In genomic region chr10:76324283-76324682, GRCh38 we compare ENCODE assay signal across 13 cellular contexts.
DNase-seq lines count a peak whose midpoint lies in the region; ATAC-seq and TF ChIP-seq lines count a peak whose summit lies in the region.
"Had no signal": no experiment of that assay in that cellular context is flagged by ENCODE, and none has a peak within 500 bp of the region (broad histone marks: within the 10 kb centered on the region; RNA-seq: fewer than 3 reads in every experiment).

No MANE protein-coding gene starts in this region.

- H3K36me3 ChIP-seq in mesenchymal stem cell (ENCODE audit: control insufficient read depth in 1 of 2, insufficient read depth in 2 of 2, low read depth in 1 of 2, low read length in 2 of 2) (no peaks in the 10 kb centered on the region), SK-N-SH (replicated peaks in 1 of 2; ENCODE audit: control insufficient read depth in 1 of 2, insufficient read depth in 2 of 2, low read length in 1 of 2) (no peaks in the 10 kb centered on the region)
- H3K36me3 ChIP-seq: cardiac muscle cell, upper lobe of left lung had no signal

- H3K27me3 Mint-ChIP-seq in endothelial cell (ENCODE audit: unreplicated experiment): peaks cover 2% of the 10 kb centered on the region

- H3F3A ChIP-seq in SK-N-SH (replicated peaks; ENCODE audit: insufficient read depth): peaks cover 3% of the 10 kb centered on the region

- intact Hi-C loops in Right ventricle myocardium inferior (cut with DNase I) (no loop called here), cardiac septum (cut with DNase I) (no loop called here)

- DNase-seq in Right ventricle myocardium inferior (ENCODE audit: missing footprints): peak; percentile 73
- DNase-seq in cardiac septum (ENCODE audit: low spot score): no peak
- peak; percentile 74 for DNase-seq in cerebellar cortex (ENCODE audit: low spot score)
- no peak for DNase-seq in mesenchymal stem cell
- no peak for DNase-seq in H4 (ENCODE audit: low spot score)
- DNase-seq in SK-N-SH: no peak
- no peak for DNase-seq in endothelial cell (ENCODE audit: low spot score)
- DNase-seq: activated CD4-positive, alpha-beta T cell treated with anti-CD3 and anti-CD28 coated beads for 4 hours; DND-41 had no signal

- H3K27me3 ChIP-seq in mesenchymal stem cell (ENCODE audit: control insufficient read depth in 1 of 2, insufficient read depth in 1 of 2, low read length in 2 of 2) (no peaks in the 10 kb centered on the region), SK-N-SH (ENCODE audit: insufficient read depth) (no peaks in the 10 kb centered on the region)
- H3K27me3 ChIP-seq: cardiac muscle cell, upper lobe of left lung had no signal

- TF ChIP-seq CTCF in SK-N-SH (IDR thresholded peaks at IDR 0.05): no peak
- TF ChIP-seq CTCF in endothelial cell (IDR thresholded peaks at IDR 0.05; ENCODE audit: unreplicated experiment): no peak

- peak overlapping the region in 1 of 2 experiments; percentile 6 for H3K23ac ChIP-seq in mesenchymal stem cell (ENCODE audit: low read length in 2 of 2)

- no peaks in the 10 kb centered on the region for H3K4me1 Mint-ChIP-seq in endothelial cell (ENCODE audit: unreplicated experiment)

- H3K4me1 ChIP-seq in mesenchymal stem cell (ENCODE audit: control insufficient read depth, insufficient read depth, low read depth, low read length) (no peaks in the 10 kb centered on the region), SK-N-SH (ENCODE audit: control insufficient read depth in 1 of 2, insufficient read depth in 2 of 2, low read depth in 1 of 2, low read length in 1 of 2) (peaks cover 0 to 4% of the 10 kb centered on the region in 2 experiments; a peak in 1 of 4 replicates)
- H3K4me1 ChIP-seq: upper lobe of left lung had no signal

- WGBS in mesenchymal stem cell: 55% methylated on average over 5 of the region's 6 CpGs
- WGBS in SK-N-SH (ENCODE audit: low lambda C conversion rate): 74% methylated on average over 6 of the region's 6 CpGs

- POLR2A ChIA-PET in SK-N-SH (lab: Yijun Ruan, JAX): no interaction called here

- H3K36me3 Mint-ChIP-seq in endothelial cell (ENCODE audit: low read depth, unreplicated experiment): no peaks in the 10 kb centered on the region

- no peak for TF ChIP-seq RAD21 in SK-N-SH (IDR thresholded peaks at IDR 0.05; ENCODE audit: low read length)

- peak; percentile 97 for ATAC-seq in Right ventricle myocardium inferior
- ATAC-seq in HG02973 (IDR thresholded peaks at IDR 0.05; ENCODE audit: unreplicated experiment): no peak

- H3K14ac ChIP-seq in mesenchymal stem cell (ENCODE audit: low read length in 2 of 2): no peak overlapping the region

- H2AK5ac ChIP-seq in mesenchymal stem cell (ENCODE audit: low read length, severe bottlenecking): no peak overlapping the region

- H3K9ac ChIP-seq in mesenchymal stem cell (ENCODE audit: low read length) (no peak overlapping the region), SK-N-SH (no peak overlapping the region)

- no peak overlapping the region for H3K27ac Mint-ChIP-seq in endothelial cell (ENCODE audit: unreplicated experiment)

- no peak overlapping the region for H2AFZ ChIP-seq in mesenchymal stem cell (ENCODE audit: low read depth, low read length)
- H2AFZ ChIP-seq in SK-N-SH (ENCODE audit: low read depth): no peak overlapping the region

- no peaks in the 10 kb centered on the region for H3K79me1 ChIP-seq in mesenchymal stem cell (replicated peaks; ENCODE audit: low read length, poor library complexity, severe bottlenecking)

- CTCF ChIA-PET in SK-N-SH (lab: Yijun Ruan, JAX): interaction anchor here (0.9 to 1.5 kb wide), 5 partner anchors 11 to 222 kb away, joined by 3 to 7 read pairs (median 4); no protein-coding TSS in a partner anchor

- H2BK120ac ChIP-seq in mesenchymal stem cell (ENCODE audit: low read depth, low read length): no peak overlapping the region

- no peak overlapping the region for H4K91ac ChIP-seq in mesenchymal stem cell (ENCODE audit: low read length)

- no peaks in the 10 kb centered on the region for H4K20me1 ChIP-seq in SK-N-SH (ENCODE audit: insufficient read depth)

- no peak overlapping the region for H3K4me3 ChIP-seq in mesenchymal stem cell (ENCODE audit: insufficient read depth in 1 of 2, low read depth in 1 of 2, low read length in 2 of 2)
- no peak overlapping the region for H3K4me3 ChIP-seq in SK-N-SH (ENCODE audit: low read depth in 2 of 2, low read length in 1 of 2)
- H3K4me3 ChIP-seq: cardiac muscle cell, upper lobe of left lung had no signal

- H3K4me3 Mint-ChIP-seq in endothelial cell (ENCODE audit: unreplicated experiment): no peak overlapping the region

- H3K27ac ChIP-seq in mesenchymal stem cell (ENCODE audit: low read length, poor library complexity, severe bottlenecking) (no peak overlapping the region), SK-N-SH (ENCODE audit: low read depth in 2 of 2, low read length in 1 of 2) (no peak overlapping the region)
- H3K27ac ChIP-seq: cardiac muscle cell, epithelial cell of prostate, upper lobe of left lung had no signal

- no peak overlapping the region for H3K4me2 ChIP-seq in mesenchymal stem cell (ENCODE audit: low read length, poor library complexity, severe bottlenecking)
- H3K4me2 ChIP-seq in SK-N-SH: no peak overlapping the region

- peak overlapping the region in 1 of 2 experiments; percentile 87 for H3K18ac ChIP-seq in mesenchymal stem cell (ENCODE audit: low read depth in 1 of 2, low read length in 2 of 2)

- H2BK12ac ChIP-seq in mesenchymal stem cell (ENCODE audit: low read length in 2 of 2): peak overlapping the region; percentile 49 to 63

- no peak for TF ChIP-seq EP300 in SK-N-SH (IDR thresholded peaks at IDR 0.05; ENCODE audit: borderline replicate concordance in 1 of 2, low read depth in 1 of 2, low read length in 1 of 2)

- no peak overlapping the region for H2BK5ac ChIP-seq in mesenchymal stem cell (ENCODE audit: low read depth, low read length, poor library complexity, severe bottlenecking)

- H2BK15ac ChIP-seq in mesenchymal stem cell (ENCODE audit: low read depth, poor library complexity, severe bottlenecking): peak overlapping the region; percentile 82

- no peaks in the 10 kb centered on the region for H3K79me2 ChIP-seq in SK-N-SH (ENCODE audit: insufficient read depth)

- peak overlapping the region; percentile 45 for H4K8ac ChIP-seq in mesenchymal stem cell (ENCODE audit: low read length)

- no peaks in the 10 kb centered on the region for H3K9me3 Mint-ChIP-seq in endothelial cell (ENCODE audit: unreplicated experiment)

- H3K9me2 ChIP-seq in SK-N-SH: no peaks in the 10 kb centered on the region; the same call in 1 of the 2 replicates

- H3K9me3 ChIP-seq in mesenchymal stem cell (ENCODE audit: control insufficient read depth, low read length): no peaks in the 10 kb centered on the region
- no peaks in the 10 kb centered on the region for H3K9me3 ChIP-seq in SK-N-SH
- H3K9me3 ChIP-seq: upper lobe of left lung had no signal

- H3K4ac ChIP-seq in mesenchymal stem cell (ENCODE audit: low read depth in 1 of 2, low read length in 2 of 2): peak overlapping the region in 1 of 2 experiments; percentile 92

TF ChIP-seq in SK-N-SH, 30 proteins besides CTCF, POLR2A, EP300 and RAD21:
- no peak for TF ChIP-seq FOSL2 (IDR thresholded peaks at IDR 0.05; ENCODE audit: borderline replicate concordance, low read depth)
- TF ChIP-seq GABPA (IDR thresholded peaks at IDR 0.05; ENCODE audit: low read depth): no peak
- no peak for TF ChIP-seq TEAD4 (IDR thresholded peaks at IDR 0.05; ENCODE audit: borderline replicate concordance, insufficient read depth)
- no peak for TF ChIP-seq ZBTB33 (IDR thresholded peaks at IDR 0.05; ENCODE audit: borderline replicate concordance, low read depth)
- TF ChIP-seq IRF3 (IDR thresholded peaks at IDR 0.05; ENCODE audit: low read depth, low read length): no peak
- no peak for TF ChIP-seq EZH2phosphoT487 (IDR thresholded peaks at IDR 0.05; ENCODE audit: borderline replicate concordance, low read depth)
- TF ChIP-seq MAX (IDR thresholded peaks at IDR 0.05; ENCODE audit: low read depth): no peak
- no peak for TF ChIP-seq PBX3 (IDR thresholded peaks at IDR 0.05)
- no peak for TF ChIP-seq JUND (IDR thresholded peaks at IDR 0.05)

Comparison
In these comparisons a context has a peak if more than half of its experiments do, and no peak if none do; other contexts are left out.
1. DNase-seq: peak in Right ventricle myocardium inferior (single experiment) and cerebellar cortex (single experiment); none in cardiac septum (single experiment), mesenchymal stem cell (single experiment), H4 (single experiment), SK-N-SH (single experiment) and endothelial cell (single experiment).